In genomic region chr5:72248352-72249032, GRCh38 we compare ENCODE assay signal across 1 cellular context.
TF ChIP-seq lines count a peak whose summit lies in the region.

No MANE protein-coding gene starts in this region.

TF ChIP-seq in HEK293, 187 proteins besides CTCF, POLR2A, EP300 and RAD21 (continued from another document and continues in another):
- no peak for TF ChIP-seq ZSCAN18 (tag by site-specific recombination; IDR thresholded peaks at IDR 0.05)
- no peak for TF ChIP-seq ZNF548 (tag by site-specific recombination; IDR thresholded peaks at IDR 0.05)
- no peak for TF ChIP-seq ZSCAN16 (tag by site-specific recombination; IDR thresholded peaks at IDR 0.05)
- TF ChIP-seq KLF17 (tag by site-specific recombination; IDR thresholded peaks at IDR 0.05) = no peak
- TF ChIP-seq ZNF510 (tag by site-specific recombination; IDR thresholded peaks at IDR 0.05; ENCODE audit: insufficient replicate concordance) = no peak
- peak; percentile 29; the same call in 1 of the 2 replicates for TF ChIP-seq MZF1 (tag by site-specific recombination; IDR thresholded peaks at IDR 0.05; ENCODE audit: borderline replicate concordance)
- TF ChIP-seq BCL11A (tag by site-specific recombination; IDR thresholded peaks at IDR 0.05; ENCODE audit: low read depth) = no peak
- no peak for TF ChIP-seq ZNF48 (tag by site-specific recombination; IDR thresholded peaks at IDR 0.05)
- TF ChIP-seq ZNF558 (tag by site-specific recombination; IDR thresholded peaks at IDR 0.05) = no peak
- no peak for TF ChIP-seq ZNF341 (tag by site-specific recombination; IDR thresholded peaks at IDR 0.05; ENCODE audit: low read depth)
- peak; percentile 31; the same call in 1 of the 2 replicates for TF ChIP-seq KLF8 (tag by site-specific recombination; IDR thresholded peaks at IDR 0.05)
- no peak for TF ChIP-seq ZNF202 (tag by site-specific recombination; IDR thresholded peaks at IDR 0.05; ENCODE audit: borderline replicate concordance)
- no peak for TF ChIP-seq ZNF416 (tag by site-specific recombination; IDR thresholded peaks at IDR 0.05)
- no peak for TF ChIP-seq ZNF175 (tag by site-specific recombination; IDR thresholded peaks at IDR 0.05)
- TF ChIP-seq ZNF280D (tag by site-specific recombination; IDR thresholded peaks at IDR 0.05) = no peak
- TF ChIP-seq ZNF302 (tag by site-specific recombination; IDR thresholded peaks at IDR 0.05; ENCODE audit: low read depth) = no peak
- no peak for TF ChIP-seq ZNF785 (tag by site-specific recombination; IDR thresholded peaks at IDR 0.05)
- TF ChIP-seq ZNF239 (tag by site-specific recombination; IDR thresholded peaks at IDR 0.05) = no peak
- TF ChIP-seq ZNF18 (tag by site-specific recombination; IDR thresholded peaks at IDR 0.05) = 0 out of 2 replicates have a peak, but pooled peaks have one; percentile 18
- TF ChIP-seq ZBTB49 (tag by site-specific recombination; IDR thresholded peaks at IDR 0.05; ENCODE audit: low read depth) = no peak
- TF ChIP-seq ZNF16 (tag by site-specific recombination; IDR thresholded peaks at IDR 0.05; ENCODE audit: low read depth) = no peak
- TF ChIP-seq ZNF664 (tag by site-specific recombination; IDR thresholded peaks at IDR 0.05) = no peak
- TF ChIP-seq ZBTB10 (tag by site-specific recombination; IDR thresholded peaks at IDR 0.05) = no peak
- TF ChIP-seq ZNF626 (tag by site-specific recombination; IDR thresholded peaks at IDR 0.05) = no peak
- TF ChIP-seq ZNF623 (tag by site-specific recombination; IDR thresholded peaks at IDR 0.05) = no peak
- no peak for TF ChIP-seq ZNF488 (tag by site-specific recombination; IDR thresholded peaks at IDR 0.05)
- peak; percentile 88 for TF ChIP-seq ZBTB20 (tag by site-specific recombination; IDR thresholded peaks at IDR 0.05)
- peak; percentile 48; the same call in 1 of the 2 replicates for TF ChIP-seq ZNF600 (tag by site-specific recombination; IDR thresholded peaks at IDR 0.05)
- no peak for TF ChIP-seq HOXD13 (CRISPR knock-in tag; IDR thresholded peaks at IDR 0.05; ENCODE audit: borderline replicate concordance)
- TF ChIP-seq ZNF473 (tag by site-specific recombination; IDR thresholded peaks at IDR 0.05) = no peak
- no peak for TF ChIP-seq ZBTB1 (tag by site-specific recombination; IDR thresholded peaks at IDR 0.05)
- no peak for TF ChIP-seq HIC1 (tag by site-specific recombination; IDR thresholded peaks at IDR 0.05)
- no peak for TF ChIP-seq ZNF658 (tag by site-specific recombination; IDR thresholded peaks at IDR 0.05)
- no peak for TF ChIP-seq PRDM4 (tag by site-specific recombination; IDR thresholded peaks at IDR 0.05)
- TF ChIP-seq ATF2 (tag by site-specific recombination; IDR thresholded peaks at IDR 0.05; ENCODE audit: low read depth) = no peak
- peak; percentile 58; the same call in 1 of the 2 replicates for TF ChIP-seq ZNF639 (tag by site-specific recombination; IDR thresholded peaks at IDR 0.05)
- no peak for TF ChIP-seq ZNF580 (tag by site-specific recombination; IDR thresholded peaks at IDR 0.05)
